Comparison of ENCODE assay signal across 34 cellular contexts in genomic region chr9:28824410-28824963, GRCh38.
"Had no signal": no experiment of that assay in that cellular context is flagged by ENCODE, and none has a peak within 500 bp of the region (broad histone marks: within the 10 kb centered on the region; RNA-seq: fewer than 3 reads in every experiment).

No MANE protein-coding gene starts in this region.

- H3K4me3 Mint-ChIP-seq: activated CD4-positive, alpha-beta T cell treated with anti-CD3 and anti-CD28 coated beads, Interleukin-2, amount 10 ng/mL, durations not matched to agents 24 days and 14 days; activated CD8-positive, alpha-beta T cell treated with anti-CD3 and anti-CD28 coated beads for 36 hours; activated naive CD8-positive, alpha-beta T cell treated with anti-CD3 and anti-CD28 coated beads for 36 hours; activated T-cell treated with anti-CD3 and anti-CD28 coated beads, Interleukin-2, amount 50 U/mL, for 72 hours; activated T-helper 17 cell treated with anti-CD3 and anti-CD28 coated beads, Interleukin-2, amount 50 U/mL, for 72 hours; central memory CD8-positive, alpha-beta T cell had no signal

- H3K9me3 Mint-ChIP-seq: activated CD4-positive, alpha-beta T cell treated with anti-CD3 and anti-CD28 coated beads, Interleukin-2, amount 10 ng/mL, durations not matched to agents 24 days and 14 days; activated T-helper 17 cell treated with anti-CD3 and anti-CD28 coated beads, Interleukin-2, amount 50 U/mL, for 72 hours had no signal

- ATAC-seq: activated CD8-positive, alpha-beta T cell treated with anti-CD3 and anti-CD28 coated beads for 36 hours; activated T-cell treated with anti-CD3 and anti-CD28 coated beads, Interleukin-2, amount 50 U/mL, for 72 hours; activated T-helper 17 cell treated with anti-CD3 and anti-CD28 coated beads, Interleukin-2, amount 50 U/mL, for 72 hours had no signal

- H3K4me1 Mint-ChIP-seq: activated CD4-positive, alpha-beta T cell treated with anti-CD3 and anti-CD28 coated beads, Interleukin-2, amount 10 ng/mL, durations not matched to agents 24 days and 14 days; activated naive CD8-positive, alpha-beta T cell treated with anti-CD3 and anti-CD28 coated beads for 36 hours; activated T-helper 17 cell treated with anti-CD3 and anti-CD28 coated beads, Interleukin-2, amount 50 U/mL, for 72 hours; central memory CD8-positive, alpha-beta T cell had no signal

- H3K4me1 ChIP-seq: Peyer's patch, SJSA1 had no signal

- DNase-seq: activated CD4-positive, alpha-beta T cell treated with anti-CD3 and anti-CD28 coated beads for 1 hour; activated CD4-positive, alpha-beta T cell treated with anti-CD3 and anti-CD28 coated beads, Interleukin-2, amount 10 ng/mL, durations not matched to agents 24 days and 14 days; activated CD4-positive, alpha-beta T cell treated with anti-CD3 and anti-CD28 coated beads, Interleukin-2, amount 50 U/mL, for 4 hours; activated CD4-positive, CD25-positive, alpha-beta regulatory T cell; activated CD8-positive, alpha-beta T cell treated with anti-CD3 and anti-CD28 coated beads for 36 hours; activated effector memory CD4-positive, alpha-beta T cell treated with anti-CD3 and anti-CD28 coated beads, Interleukin-2, amount 50 U/mL, for 16 hours; activated naive CD4-positive, alpha-beta T cell; activated naive CD4-positive, alpha-beta T cell treated with anti-CD3 and anti-CD28 coated beads, Interleukin-2, amount 50 U/mL, for 16 hours; activated naive CD8-positive, alpha-beta T cell treated with anti-CD3 and anti-CD28 coated beads for 36 hours; activated T-cell treated with anti-CD3 and anti-CD28 coated beads, Interleukin-2, amount 50 U/mL, for 1 hour; activated T-cell treated with anti-CD3 and anti-CD28 coated beads, Interleukin-2, amount 50 U/mL, for 72 hours; amniotic stem cell; aorta; brain microvascular endothelial cell; Kasumi-1; MG63; NCI-H1048; NCI-H1105 treated with DMSO at 0.1 percent for 48 hours; NCI-H1436; NCI-H1694; NCI-H1930; NCI-H345; NCI-H524 treated with DMSO at 0.1 percent for 48 hours; Peyer's patch; RPMI8226; SHP77 treated with DMSO at 0.1 percent for 48 hours; SW 1271; T-helper 1 cell; T-helper 2 cell; T-helper 9 cell had no signal

- H3K27me3 ChIP-seq: brain microvascular endothelial cell, MG63, Peyer's patch, SJSA1 had no signal

- H3K27ac Mint-ChIP-seq: activated CD4-positive, alpha-beta T cell treated with anti-CD3 and anti-CD28 coated beads, Interleukin-2, amount 10 ng/mL, durations not matched to agents 24 days and 14 days; activated CD8-positive, alpha-beta T cell treated with anti-CD3 and anti-CD28 coated beads for 36 hours; activated naive CD8-positive, alpha-beta T cell treated with anti-CD3 and anti-CD28 coated beads for 36 hours; activated T-cell treated with anti-CD3 and anti-CD28 coated beads, Interleukin-2, amount 50 U/mL, for 72 hours; activated T-helper 17 cell treated with anti-CD3 and anti-CD28 coated beads, Interleukin-2, amount 50 U/mL, for 72 hours had no signal

- H3K27me3 Mint-ChIP-seq: activated CD4-positive, alpha-beta T cell treated with anti-CD3 and anti-CD28 coated beads, Interleukin-2, amount 10 ng/mL, durations not matched to agents 24 days and 14 days; activated CD8-positive, alpha-beta T cell treated with anti-CD3 and anti-CD28 coated beads for 36 hours; activated naive CD8-positive, alpha-beta T cell treated with anti-CD3 and anti-CD28 coated beads for 36 hours; activated T-helper 17 cell treated with anti-CD3 and anti-CD28 coated beads, Interleukin-2, amount 50 U/mL, for 72 hours; central memory CD8-positive, alpha-beta T cell had no signal

- H3K36me3 Mint-ChIP-seq: activated naive CD8-positive, alpha-beta T cell treated with anti-CD3 and anti-CD28 coated beads for 36 hours had no signal

- H3K36me3 ChIP-seq: brain microvascular endothelial cell, MG63, Peyer's patch, SJSA1 had no signal

- H3K4me3 ChIP-seq: MG63, Peyer's patch, SJSA1 had no signal

- H3K9me3 ChIP-seq: MG63, Peyer's patch, SJSA1 had no signal

- H3K27ac ChIP-seq: brain microvascular endothelial cell, Peyer's patch, SJSA1, VCaP had no signal
